In genomic region chr2:31337860-31338259, GRCh38 we compare ENCODE assay signal across 16 cellular contexts.
DNase-seq lines count a peak whose midpoint lies in the region; ATAC-seq, FAIRE-seq and TF ChIP-seq lines count a peak whose summit lies in the region.
"Had no signal": no experiment of that assay in that cellular context is flagged by ENCODE, and none has a peak within 500 bp of the region (broad histone marks: within the 10 kb centered on the region; RNA-seq: fewer than 3 reads in every experiment).

No MANE protein-coding gene starts in this region.

- H3K27ac ChIP-seq in smooth muscle cell (ENCODE audit: low read depth): peak overlapping the region; percentile 81
- H3K27ac ChIP-seq: HL-60, neutrophil, spleen had no signal

- no peaks in the 10 kb centered on the region for H3K9me3 Mint-ChIP-seq in immature natural killer cell
- H3K9me3 Mint-ChIP-seq: activated CD4-positive, alpha-beta T cell treated with anti-CD3 and anti-CD28 coated beads, Interleukin-2, amount 10 ng/mL, durations not matched to agents 24 days and 14 days; activated T-cell treated with anti-CD3 and anti-CD28 coated beads, Interleukin-2, amount 50 U/mL, for 4 hours; T-helper 1 cell treated with Interleukin-12 subunit alpha and Interleukin-12 subunit beta and Interleukin-4 antibody, amounts not matched to agents 30 μg/mL and 1 μg/mL, for 36 hours had no signal

- peak overlapping the region; percentile 26 for H3K9ac ChIP-seq in smooth muscle cell (ENCODE audit: low read depth)

- no peaks in the 10 kb centered on the region for H3K36me3 Mint-ChIP-seq in immature natural killer cell

- no peaks in the 10 kb centered on the region for H3K4me1 Mint-ChIP-seq in immature natural killer cell
- H3K4me1 Mint-ChIP-seq: activated CD4-positive, alpha-beta T cell treated with anti-CD3 and anti-CD28 coated beads, Interleukin-2, amount 10 ng/mL, durations not matched to agents 24 days and 14 days had no signal

- no peak overlapping the region for H3K4me3 Mint-ChIP-seq in immature natural killer cell
- H3K4me3 Mint-ChIP-seq: activated CD4-positive, alpha-beta T cell treated with anti-CD3 and anti-CD28 coated beads, Interleukin-2, amount 10 ng/mL, durations not matched to agents 24 days and 14 days; activated T-cell treated with anti-CD3 and anti-CD28 coated beads, Interleukin-2, amount 50 U/mL, for 4 hours; T-helper 1 cell treated with Interleukin-12 subunit alpha and Interleukin-12 subunit beta and Interleukin-4 antibody, amounts not matched to agents 30 μg/mL and 1 μg/mL, for 36 hours had no signal

- DNase-seq in H54 (ENCODE audit: insufficient read length, low spot score) (peak; percentile 49), fibroblast of mammary gland (ENCODE audit: low read depth) (peak; percentile 92), smooth muscle cell (lab: John Stamatoyannopoulos, UW; ENCODE audit: unreplicated experiment) (no peak), immature natural killer cell (no peak)
- DNase-seq: activated CD4-positive, alpha-beta T cell treated with anti-CD3 and anti-CD28 coated beads, Interleukin-2, amount 10 ng/mL, durations not matched to agents 24 days and 14 days; activated T-cell treated with anti-CD3 and anti-CD28 coated beads, Interleukin-2, amount 50 U/mL, for 4 hours; aorta; NCI-H2227 treated with DMSO at 0.1 percent for 48 hours; spleen had no signal

- H3K4me1 ChIP-seq in smooth muscle cell (ENCODE audit: low read depth): no peaks in the 10 kb centered on the region

- H3K4me3 ChIP-seq in fibroblast of mammary gland (ENCODE audit: control insufficient read depth, low read depth, low read length) (no peak overlapping the region), smooth muscle cell (no peak overlapping the region)
- H3K4me3 ChIP-seq: spleen had no signal

- H2AFZ ChIP-seq in smooth muscle cell (ENCODE audit: low read depth): no peak overlapping the region

- H3K36me3 ChIP-seq in smooth muscle cell (ENCODE audit: low read depth): no peaks in the 10 kb centered on the region
- H3K36me3 ChIP-seq: neutrophil, spleen had no signal

- 55% methylated on average over 6 of the region's 6 CpGs for WGBS in smooth muscle cell (ENCODE audit: low lambda C conversion rate)

- H3K4me2 ChIP-seq in smooth muscle cell: peak overlapping the region; percentile 30

- TF ChIP-seq CTCF in fibroblast of mammary gland (conservative IDR thresholded peaks at IDR 0.05; ENCODE audit: control insufficient read depth, insufficient read depth, low read depth, low read length) (no peak), smooth muscle cell (IDR thresholded peaks at IDR 0.05; ENCODE audit: borderline replicate concordance, insufficient read depth, poor library complexity, severe bottlenecking) (no peak)

- no peaks in the 10 kb centered on the region for H3K9me3 ChIP-seq in smooth muscle cell (replicated peaks; ENCODE audit: low read depth)
- H3K9me3 ChIP-seq: neutrophil, spleen had no signal

- no peaks in the 10 kb centered on the region for H3K27me3 ChIP-seq in smooth muscle cell (ENCODE audit: low read depth)
- H3K27me3 ChIP-seq: neutrophil had no signal

- H3K27me3 Mint-ChIP-seq in immature natural killer cell (ENCODE audit: low read depth in 3 of 3): peaks cover 0 to 2% (median 0%) of the 10 kb centered on the region in 3 donors

- no peaks in the 10 kb centered on the region for H4K20me1 ChIP-seq in smooth muscle cell (ENCODE audit: low read depth)

- FAIRE-seq in H54 (lab: Jason Lieb, UNC): peak; percentile 76
- FAIRE-seq: D721Med had no signal

- no peaks in the 10 kb centered on the region for H3F3A ChIP-seq in smooth muscle cell (ENCODE audit: low read depth)

- H3K79me2 ChIP-seq in smooth muscle cell (ENCODE audit: low read depth): no peaks in the 10 kb centered on the region

- no peak overlapping the region for H3K27ac Mint-ChIP-seq in immature natural killer cell
- H3K27ac Mint-ChIP-seq: activated CD4-positive, alpha-beta T cell treated with anti-CD3 and anti-CD28 coated beads, Interleukin-2, amount 10 ng/mL, durations not matched to agents 24 days and 14 days; T-helper 1 cell treated with Interleukin-12 subunit alpha and Interleukin-12 subunit beta and Interleukin-4 antibody, amounts not matched to agents 30 μg/mL and 1 μg/mL, for 36 hours had no signal

- TF ChIP-seq POLR2A in H54 (IDR thresholded peaks at IDR 0.05; ENCODE audit: low read depth, low read length): no peak

- ATAC-seq in SK-N-SH treated with all-trans-retinoic acid at 6 μM for 48 hours (peak; percentile 78), GM21529 (IDR thresholded peaks at IDR 0.05; ENCODE audit: unreplicated experiment) (no peak), GM18867 (IDR thresholded peaks at IDR 0.05; ENCODE audit: unreplicated experiment) (no peak)
- ATAC-seq: activated T-cell treated with anti-CD3 and anti-CD28 coated beads, Interleukin-2, amount 50 U/mL, for 4 hours had no signal

TF ChIP-seq in SK-N-SH treated with all-trans-retinoic acid at 6 μM for 48 hours, 23 proteins besides CTCF, POLR2A, EP300 and RAD21 (continues in another document):
- TF ChIP-seq CSDC2 (CRISPR knock-in tag; IDR thresholded peaks at IDR 0.05) (no peak), ZNF8 (CRISPR knock-in tag; IDR thresholded peaks at IDR 0.05) (no peak), OSR1 (CRISPR knock-in tag; IDR thresholded peaks at IDR 0.05) (no peak), CREB5 (CRISPR knock-in tag; IDR thresholded peaks at IDR 0.05; ENCODE audit: low read depth) (peak; percentile 77; the same call in 1 of the 2 replicates), ESRRG (CRISPR knock-in tag; IDR thresholded peaks at IDR 0.05) (no peak), PATZ1 (CRISPR knock-in tag; IDR thresholded peaks at IDR 0.05; ENCODE audit: borderline replicate concordance) (peak; percentile 80; the same call in 1 of the 2 replicates), BACH2 (CRISPR knock-in tag; IDR thresholded peaks at IDR 0.05; ENCODE audit: borderline replicate concordance) (no peak), TCF4 (CRISPR knock-in tag; IDR thresholded peaks at IDR 0.05; ENCODE audit: borderline replicate concordance) (no peak), TSHZ2 (CRISPR knock-in tag; IDR thresholded peaks at IDR 0.05) (no peak)
- TF ChIP-seq, protein P1, sequence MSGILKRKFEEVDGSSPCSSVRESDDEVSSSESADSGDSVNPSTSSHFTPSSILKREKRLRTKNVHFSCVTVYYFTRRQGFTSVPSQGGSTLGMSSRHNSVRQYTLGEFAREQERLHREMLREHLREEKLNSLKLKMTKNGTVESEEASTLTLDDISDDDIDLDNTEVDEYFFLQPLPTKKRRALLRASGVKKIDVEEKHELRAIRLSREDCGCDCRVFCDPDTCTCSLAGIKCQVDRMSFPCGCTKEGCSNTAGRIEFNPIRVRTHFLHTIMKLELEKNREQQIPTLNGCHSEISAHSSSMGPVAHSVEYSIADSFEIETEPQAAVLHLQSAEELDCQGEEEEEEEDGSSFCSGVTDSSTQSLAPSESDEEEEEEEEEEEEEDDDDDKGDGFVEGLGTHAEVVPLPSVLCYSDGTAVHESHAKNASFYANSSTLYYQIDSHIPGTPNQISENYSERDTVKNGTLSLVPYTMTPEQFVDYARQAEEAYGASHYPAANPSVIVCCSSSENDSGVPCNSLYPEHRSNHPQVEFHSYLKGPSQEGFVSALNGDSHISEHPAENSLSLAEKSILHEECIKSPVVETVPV (CRISPR knock-in tag; IDR thresholded peaks at IDR 0.05): no peak

Comparison
In these comparisons a context has a peak if more than half of its experiments do, and no peak if none do; other contexts are left out.
1. DNase-seq: peak in H54 (single experiment) and fibroblast of mammary gland (single experiment); none in smooth muscle cell (single experiment) and immature natural killer cell (0 of 3).